In genomic region chrX:13323241-13323640, GRCh38 we compare ENCODE assay signal across 1 cellular context.
TF ChIP-seq lines count a peak whose summit lies in the region.

No MANE protein-coding gene starts in this region.

TF ChIP-seq in HepG2, 621 proteins besides CTCF, POLR2A, EP300 and RAD21 (continued from another document):
- TF ChIP-seq, protein P1, sequence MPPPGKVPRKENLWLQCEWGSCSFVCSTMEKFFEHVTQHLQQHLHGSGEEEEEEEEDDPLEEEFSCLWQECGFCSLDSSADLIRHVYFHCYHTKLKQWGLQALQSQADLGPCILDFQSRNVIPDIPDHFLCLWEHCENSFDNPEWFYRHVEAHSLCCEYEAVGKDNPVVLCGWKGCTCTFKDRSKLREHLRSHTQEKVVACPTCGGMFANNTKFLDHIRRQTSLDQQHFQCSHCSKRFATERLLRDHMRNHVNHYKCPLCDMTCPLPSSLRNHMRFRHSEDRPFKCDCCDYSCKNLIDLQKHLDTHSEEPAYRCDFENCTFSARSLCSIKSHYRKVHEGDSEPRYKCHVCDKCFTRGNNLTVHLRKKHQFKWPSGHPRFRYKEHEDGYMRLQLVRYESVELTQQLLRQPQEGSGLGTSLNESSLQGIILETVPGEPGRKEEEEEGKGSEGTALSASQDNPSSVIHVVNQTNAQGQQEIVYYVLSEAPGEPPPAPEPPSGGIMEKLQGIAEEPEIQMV (CRISPR knock-in tag; IDR thresholded peaks at IDR 0.05; ENCODE audit: low read depth) = no peak
- TF ChIP-seq ZMYM3 (CRISPR knock-in tag; IDR thresholded peaks at IDR 0.05) = no peak
- TF ChIP-seq, protein P2, sequence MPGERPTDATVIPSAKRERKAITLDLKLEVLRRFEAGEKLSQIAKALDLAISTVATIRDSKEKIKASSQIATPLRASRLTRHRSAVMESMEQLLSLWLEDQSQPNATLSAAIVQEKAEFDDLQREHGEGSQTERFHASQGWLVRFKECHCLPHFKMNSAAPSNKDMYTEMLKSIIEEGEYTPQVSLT (CRISPR knock-in tag; IDR thresholded peaks at IDR 0.05; ENCODE audit: borderline replicate concordance, low read depth) = no peak
- no peak for TF ChIP-seq TAF1 (CRISPR knock-in tag; IDR thresholded peaks at IDR 0.05)
- no peak for TF ChIP-seq SMC3 (IDR thresholded peaks at IDR 0.05; ENCODE audit: low read length)
- no peak for TF ChIP-seq HDAC1 (CRISPR knock-in tag; IDR thresholded peaks at IDR 0.05)
- TF ChIP-seq TFDP1 (CRISPR knock-in tag; IDR thresholded peaks at IDR 0.05; ENCODE audit: borderline replicate concordance) = no peak
- TF ChIP-seq ZNF652 (CRISPR knock-in tag; IDR thresholded peaks at IDR 0.05; ENCODE audit: borderline replicate concordance, low read depth) = no peak
- no peak for TF ChIP-seq U2AF2 (IDR thresholded peaks at IDR 0.05; ENCODE audit: low read depth, low read length)
- TF ChIP-seq, protein P3, sequence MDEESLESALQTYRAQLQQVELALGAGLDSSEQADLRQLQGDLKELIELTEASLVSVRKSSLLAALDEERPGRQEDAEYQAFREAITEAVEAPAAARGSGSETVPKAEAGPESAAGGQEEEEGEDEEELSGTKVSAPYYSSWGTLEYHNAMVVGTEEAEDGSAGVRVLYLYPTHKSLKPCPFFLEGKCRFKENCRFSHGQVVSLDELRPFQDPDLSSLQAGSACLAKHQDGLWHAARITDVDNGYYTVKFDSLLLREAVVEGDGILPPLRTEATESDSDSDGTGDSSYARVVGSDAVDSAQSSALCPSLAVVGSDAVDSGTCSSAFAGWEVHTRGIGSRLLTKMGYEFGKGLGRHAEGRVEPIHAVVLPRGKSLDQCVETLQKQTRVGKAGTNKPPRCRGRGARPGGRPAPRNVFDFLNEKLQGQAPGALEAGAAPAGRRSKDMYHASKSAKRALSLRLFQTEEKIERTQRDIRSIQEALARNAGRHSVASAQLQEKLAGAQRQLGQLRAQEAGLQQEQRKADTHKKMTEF (CRISPR knock-in tag; IDR thresholded peaks at IDR 0.05) = no peak
- no peak for TF ChIP-seq CBX1 (IDR thresholded peaks at IDR 0.05; ENCODE audit: low read depth)
- no peak for TF ChIP-seq ZNF143 (CRISPR knock-in tag; IDR thresholded peaks at IDR 0.05)
- no peak for TF ChIP-seq JUND (CRISPR knock-in tag; IDR thresholded peaks at IDR 0.05)
TF ChIP-seq in HepG2: peak in this region for 0.
